Comparison of ENCODE assay signal across 24 cellular contexts in the genomic region with DNA sequence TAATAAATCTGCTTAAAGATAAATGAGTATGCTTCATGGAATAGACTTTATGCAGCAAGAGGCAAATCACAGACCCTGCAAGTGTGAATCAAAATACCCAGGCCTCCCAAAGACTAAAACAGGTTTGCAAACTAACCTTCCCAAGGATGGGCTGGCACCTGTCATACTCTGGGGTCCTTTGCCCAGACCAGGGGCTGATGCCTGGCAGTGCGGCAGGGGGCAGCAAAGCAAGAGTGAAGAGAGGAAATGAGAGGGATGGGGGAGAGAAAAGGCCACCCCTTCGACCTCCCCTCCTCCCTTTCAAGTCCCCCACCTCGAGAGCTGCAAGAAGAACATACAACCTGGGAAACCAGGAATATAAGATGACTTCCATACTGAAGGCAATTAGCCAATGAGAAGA. TPM values are rescaled to one million over a fixed set of nuclear protein-coding genes. Genes with fewer than 3 reads are reported as not detected.
DNase-seq lines count a peak whose midpoint lies in the region; ATAC-seq and TF ChIP-seq lines count a peak whose summit lies in the region.
"Had no signal": no experiment of that assay in that cellular context is flagged by ENCODE, and none has a peak within 500 bp of the region (broad histone marks: within the 10 kb centered on the region; RNA-seq: fewer than 3 reads in every experiment).

No MANE protein-coding gene starts in this region.

- intact Hi-C loops in lower lobe of right lung (cut with DNase I), result no loop called here
- intact Hi-C loops in stomach (cut with DNase I; ENCODE audit: low total_unique reads), result no loop called here
- intact Hi-C loops in gastrocnemius medialis (cut with DNase I; ENCODE audit: low total_unique reads), result no loop called here
- intact Hi-C loops in natural killer cell (cut with micrococcal nuclease), result no loop called here

- H4K8ac ChIP-seq in H9 (replicated peaks; ENCODE audit: insufficient read length, low read depth, low read length), result no peak overlapping the region

- TF ChIP-seq CTCF in H9 (conservative IDR thresholded peaks at IDR 0.05) (0 out of 3 replicates have a peak, but pooled peaks have one; percentile 9), coronary artery (IDR thresholded peaks at IDR 0.05) (no peak), lower lobe of right lung (IDR thresholded peaks at IDR 0.05) (no peak), stomach (IDR thresholded peaks at IDR 0.05) (no peak), gastrocnemius medialis (IDR thresholded peaks at IDR 0.05 in 4 of 5, conservative IDR thresholded peaks at IDR 0.05 in 1 of 5) (no peak), natural killer cell (IDR thresholded peaks at IDR 0.05) (no peak)

- no peak overlapping the region for H2BK20ac ChIP-seq in H9 (ENCODE audit: low read depth, low read length, poor library complexity, severe bottlenecking)

- no peaks in the 10 kb centered on the region for H3K9me3 ChIP-seq in H9 (ENCODE audit: control insufficient read depth, low read depth, low read length)
- no peaks in the 10 kb centered on the region for H3K9me3 ChIP-seq in lower lobe of right lung
- peaks cover 0 to 5% (median 0%) of the 10 kb centered on the region in 4 donors for H3K9me3 ChIP-seq in stomach
- H3K9me3 ChIP-seq in gastrocnemius medialis, result no peaks in the 10 kb centered on the region
- H3K9me3 ChIP-seq: mucosa of descending colon, testis had no signal

- H3K4me1 Mint-ChIP-seq in H9 (peaks cover 22 to 26% of the 10 kb centered on the region in 2 experiments), natural killer cell (peaks cover 13 to 16% of the 10 kb centered on the region in 2 donors)
- H3K4me1 Mint-ChIP-seq: activated naive CD8-positive, alpha-beta T cell treated with anti-CD3 and anti-CD28 coated beads, Interleukin-2, amount 50 U/mL, for 24 hours had no signal

- no peak overlapping the region for H2BK12ac ChIP-seq in H9 (ENCODE audit: insufficient read length, low read depth, low read length)

- no peak overlapping the region for H2AFZ ChIP-seq in H9 (ENCODE audit: low read length)

- H3K18ac ChIP-seq in H9 (ENCODE audit: insufficient read length, low read depth, low read length), result no peak overlapping the region

- H3K23ac ChIP-seq in H9 (ENCODE audit: insufficient read length, low read depth, low read length), result no peak overlapping the region

- ATAC-seq in lower lobe of right lung (no peak), GM19463 (IDR thresholded peaks at IDR 0.05; ENCODE audit: unreplicated experiment) (no peak), gastrocnemius medialis (no peak), natural killer cell (no peak)
- ATAC-seq: T-helper 17 cell had no signal

- no peak overlapping the region for H3K4ac ChIP-seq in H9 (ENCODE audit: low read depth, low read length)

- TF ChIP-seq EP300 in stomach (IDR thresholded peaks at IDR 0.05), result no peak

- no peaks in the 10 kb centered on the region; the same call in 1 of the 2 replicates for H3K79me2 ChIP-seq in H9 (ENCODE audit: insufficient read depth, low read length)

- H3K56ac ChIP-seq in H9 (ENCODE audit: insufficient read length, low read depth, low read length), result no peak overlapping the region

- H2AK5ac ChIP-seq in H9 (ENCODE audit: insufficient read length, low read length), result no peak overlapping the region

- no CpG with 5 or more reads among the region's 3 CpGs for WGBS in H9 (ENCODE audit: extremely low coverage, insufficient read length, low lambda C conversion rate)
- WGBS in stomach, 5 donors, result 81 to 97% (median 87%) methylated on average over 3 of the region's 3 CpGs

- no peak overlapping the region for H3K4me3 Mint-ChIP-seq in H9
- no peak overlapping the region for H3K4me3 Mint-ChIP-seq in natural killer cell
- H3K4me3 Mint-ChIP-seq: activated CD4-positive, alpha-beta memory T cell treated with anti-CD3 and anti-CD28 coated beads for 36 hours; activated naive CD8-positive, alpha-beta T cell treated with anti-CD3 and anti-CD28 coated beads, Interleukin-2, amount 50 U/mL, for 24 hours; activated T-helper 1 cell treated with anti-CD3 and anti-CD28 coated beads, Interleukin-12 subunit alpha, Interleukin-12 subunit beta, Interleukin-2, Interleukin-4 antibody, amounts not matched to agents 30 ng/mL and 10 ng/mL and 1 ng/mL, durations not matched to agents 14 hours and 24 hours and 36 hours had no signal

- H3K79me1 ChIP-seq in H9 (ENCODE audit: insufficient read depth, low read depth, low read length, poor library complexity, severe bottlenecking), result peaks cover 3% of the 10 kb centered on the region

- H2BK5ac ChIP-seq in H9 (ENCODE audit: insufficient read length, low read length), result no peak overlapping the region

- H4K91ac ChIP-seq in H9 (ENCODE audit: insufficient read length, low read depth, low read length), result no peak overlapping the region

- no peak overlapping the region for H3K9ac ChIP-seq in H9 (ENCODE audit: extremely low read depth, insufficient read length, low read length)
- H3K9ac ChIP-seq: BLaER1 treated with 17β-estradiol and CSF1 and Interleukin-3, amounts not matched to agents 10 nM and 100 nM had no signal

- TF ChIP-seq POLR2A in stomach (IDR thresholded peaks at IDR 0.05), result no peak
- TF ChIP-seq POLR2A in gastrocnemius medialis (IDR thresholded peaks at IDR 0.05), result no peak

- H3K14ac ChIP-seq in H9 (ENCODE audit: insufficient read depth, low read length), result no peak overlapping the region

- H3K36me3 ChIP-seq in lower lobe of right lung (no peaks in the 10 kb centered on the region), stomach (no peaks in the 10 kb centered on the region), gastrocnemius medialis (no peaks in the 10 kb centered on the region)
- H3K36me3 ChIP-seq: WERI-Rb-1 had no signal

- no peak overlapping the region for H3T11ph ChIP-seq in H9 (ENCODE audit: low read length)

- no peaks in the 10 kb centered on the region for H3K23me2 ChIP-seq in H9 (ENCODE audit: insufficient read length, low read depth, low read length, poor library complexity, severe bottlenecking)

- no peak overlapping the region for H3K4me3 ChIP-seq in coronary artery
- H3K4me3 ChIP-seq in lower lobe of right lung, result no peak overlapping the region
- H3K4me3 ChIP-seq in stomach, result no peak overlapping the region
- no peak overlapping the region for H3K4me3 ChIP-seq in gastrocnemius medialis
- H3K4me3 ChIP-seq: BLaER1 treated with 17β-estradiol and CSF1 and Interleukin-3, amounts not matched to agents 10 nM and 100 nM; mucosa of descending colon; skin epidermis; testis had no signal

- H3K36me3 Mint-ChIP-seq in H9 (ENCODE audit: insufficient read depth in 1 of 3, low read depth in 3 of 3) (peaks cover 25 to 30% (median 27%) of the 10 kb centered on the region in 3 experiments), natural killer cell (no peaks in the 10 kb centered on the region)

- H3K27ac ChIP-seq in H9 (ENCODE audit: insufficient read length, low read depth, low read length) (no peak overlapping the region), coronary artery (no peak overlapping the region), lower lobe of right lung (peak overlapping the region; percentile 67), stomach (peak overlapping the region in 4 of 5 donors; percentile 36 to 92 (median 70)), gastrocnemius medialis (peak overlapping the region in 1 of 4 donors; percentile 62)
- H3K27ac ChIP-seq: BLaER1 treated with 17β-estradiol and CSF1 and Interleukin-3, amounts not matched to agents 10 nM and 100 nM; WERI-Rb-1 had no signal

- H3K9me3 Mint-ChIP-seq in H9 (peaks cover 0 to 10% of the 10 kb centered on the region in 2 experiments; a peak in 2 of 5 replicates), natural killer cell (no peaks in the 10 kb centered on the region)
- H3K9me3 Mint-ChIP-seq: activated naive CD8-positive, alpha-beta T cell treated with anti-CD3 and anti-CD28 coated beads, Interleukin-2, amount 50 U/mL, for 24 hours had no signal

- H2BK15ac ChIP-seq in H9 (ENCODE audit: low read depth, low read length), result no peak overlapping the region

- no peak overlapping the region for H3K4me2 ChIP-seq in H9 (ENCODE audit: insufficient read depth, insufficient read length, low read length)
- H3K4me2 ChIP-seq: BLaER1 treated with 17β-estradiol and CSF1 and Interleukin-3, amounts not matched to agents 10 nM and 100 nM had no signal

- H3K27me3 ChIP-seq in H9 (ENCODE audit: insufficient read depth, low read length) (no peaks in the 10 kb centered on the region), lower lobe of right lung (ENCODE audit: low read depth) (no peaks in the 10 kb centered on the region), stomach (no peaks in the 10 kb centered on the region), gastrocnemius medialis (no peaks in the 10 kb centered on the region)
- H3K27me3 ChIP-seq: BLaER1 treated with 17β-estradiol and CSF1 and Interleukin-3, amounts not matched to agents 10 nM and 100 nM; testis had no signal

- in situ Hi-C loops in gastrocnemius medialis (cut with MboI; ENCODE audit: low sequenced_read_pairs in 4 of 4), result no loop called here

- H3K27ac Mint-ChIP-seq in H9 (no peak overlapping the region), natural killer cell (no peak overlapping the region)
- H3K27ac Mint-ChIP-seq: activated CD4-positive, alpha-beta memory T cell treated with anti-CD3 and anti-CD28 coated beads for 36 hours; activated naive CD8-positive, alpha-beta T cell treated with anti-CD3 and anti-CD28 coated beads, Interleukin-2, amount 50 U/mL, for 24 hours; activated T-helper 1 cell treated with anti-CD3 and anti-CD28 coated beads, Interleukin-12 subunit alpha, Interleukin-12 subunit beta, Interleukin-2, Interleukin-4 antibody, amounts not matched to agents 30 ng/mL and 10 ng/mL and 1 ng/mL, durations not matched to agents 14 hours and 24 hours and 36 hours; T-helper 17 cell had no signal

- no peaks in the 10 kb centered on the region for H4K20me1 ChIP-seq in H9 (ENCODE audit: control insufficient read depth, insufficient read depth, insufficient read length)

- no peak for DNase-seq in H9
- DNase-seq in coronary artery (ENCODE audit: low spot score), result peak; percentile 19
- DNase-seq in lower lobe of right lung, result peak; percentile 10
- no peak for DNase-seq in stomach
- no peak for DNase-seq in stimulated activated CD4-positive, alpha-beta T cell treated with anti-CD3 and anti-CD28 coated beads, Interleukin-4, amount 100 ng/mL, for 1 hour
- no peak for DNase-seq in gastrocnemius medialis
- no peak for DNase-seq in natural killer cell
- DNase-seq: activated CD4-positive, alpha-beta memory T cell treated with anti-CD3 and anti-CD28 coated beads for 36 hours; activated naive CD8-positive, alpha-beta T cell treated with anti-CD3 and anti-CD28 coated beads, Interleukin-2, amount 50 U/mL, for 24 hours; DMS 273 treated with DMSO at 0.1 percent for 48 hours; effector CD4-positive, alpha-beta T cell; hypothalamus; kidney glomerular epithelial cell; NCI-H1417 treated with DMSO at 0.1 percent for 48 hours; NCI-H69; stimulated activated CD4-positive, alpha-beta T cell treated with anti-CD3 and anti-CD28 coated beads, Interleukin-4, amount 100 ng/mL, for 24 hours; T-helper 17 cell; WERI-Rb-1 had no signal

- no peak overlapping the region for H2BK120ac ChIP-seq in H9 (ENCODE audit: low read depth, low read length, poor library complexity, severe bottlenecking)

- H3K27me3 Mint-ChIP-seq in H9 (ENCODE audit: low read depth), result no peaks in the 10 kb centered on the region; the same call in 1 of the 2 replicates
- no peaks in the 10 kb centered on the region for H3K27me3 Mint-ChIP-seq in natural killer cell (ENCODE audit: low read depth in 2 of 2)
- H3K27me3 Mint-ChIP-seq: activated CD4-positive, alpha-beta memory T cell treated with anti-CD3 and anti-CD28 coated beads for 36 hours; activated naive CD8-positive, alpha-beta T cell treated with anti-CD3 and anti-CD28 coated beads, Interleukin-2, amount 50 U/mL, for 24 hours; T-helper 17 cell had no signal

- H3K4me1 ChIP-seq in H9 (ENCODE audit: insufficient read depth, low read length) (peaks cover 5% of the 10 kb centered on the region; the same call in 1 of the 2 replicates), lower lobe of right lung (peaks cover 26% of the 10 kb centered on the region), stomach (peaks cover 0 to 31% (median 19%) of the 10 kb centered on the region in 4 donors), gastrocnemius medialis (peaks cover 14 to 22% of the 10 kb centered on the region in 2 donors)

- no peak overlapping the region for H4K5ac ChIP-seq in H9 (ENCODE audit: insufficient read length, low read depth, low read length)

RNA-seq across cellular contexts. Expression of a gene that starts 31.8 kb away (rescaled TPM):
- total RNA-seq in H9 (2021), result 22.7 and 23.0 TPM in 2 replicates
- total RNA-seq in lower lobe of right lung, result 8.9 TPM
- total RNA-seq in stomach, result 10 to 100 TPM in 4 of 5 donors, not detected in 1; 11.4 to 41.5 (median 13.8) TPM
- 1 to 10 TPM; 2.1 to 6.9 (median 2.6) TPM for polyA plus RNA-seq in stomach
- 1 to 10 TPM in 2 of 4 donors, under 1 TPM in 2; 0.87 to 3.1 (median 1.3) TPM for total RNA-seq in gastrocnemius medialis
- 10 to 100 TPM in 2 of 3 donors, 1 to 10 TPM in 1; 8.7 to 13.6 (median 10.2) TPM for total RNA-seq in natural killer cell

Comparison
In these comparisons a context has a peak if more than half of its experiments do, and no peak if none do; other contexts are left out.
1. DNase-seq: peak in coronary artery (single experiment) and lower lobe of right lung (single experiment); none in H9 (single experiment), stomach (single experiment), stimulated activated CD4-positive, alpha-beta T cell treated with anti-CD3 and anti-CD28 coated beads, Interleukin-4, amount 100 ng/mL, for 1 hour (single experiment), gastrocnemius medialis (0 of 2) and natural killer cell (single experiment).
2. H3K27ac ChIP-seq: peak in lower lobe of right lung (single experiment) and stomach (4 of 5); none in H9 (single experiment) and coronary artery (0 of 2).